ENCODE assay signal across 8 cellular contexts in the genomic region with DNA sequence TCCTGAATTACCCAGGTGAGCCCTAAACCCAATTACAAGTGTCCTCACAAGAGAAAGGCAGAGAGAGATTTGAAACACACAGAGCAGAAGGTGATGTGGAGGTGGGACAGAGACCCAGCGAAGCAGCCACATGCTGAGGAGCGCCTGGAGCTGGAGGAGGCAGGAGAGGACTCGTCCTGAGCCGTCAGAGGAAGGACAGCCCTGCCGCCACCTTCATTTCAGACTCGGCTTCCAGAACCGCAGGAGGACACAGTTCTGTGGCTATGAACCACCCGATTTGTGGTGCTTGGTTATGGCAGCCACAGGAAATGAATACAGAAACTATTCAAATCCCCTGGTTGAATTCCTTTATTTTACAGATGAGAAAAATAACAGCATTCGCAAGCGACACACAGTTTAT. TPM values are rescaled to one million over a fixed set of nuclear protein-coding genes. Genes with fewer than 3 reads are reported as not detected.
DNase-seq lines count a peak whose midpoint lies in the region; ATAC-seq and TF ChIP-seq lines count a peak whose summit lies in the region.

No MANE protein-coding gene starts in this region.

- CTCF ChIA-PET in activated CD4-positive, alpha-beta T cell treated with anti-CD3 and anti-CD28 coated beads for 36 hours (lab: Charles Lee): interaction anchor here (0.6 to 3.4 kb wide), 3 partner anchors 13 to 107 kb away, joined by 3 to 23 read pairs (median 8); no protein-coding TSS in a partner anchor

- TF ChIP-seq CTCF in HL-60 (IDR thresholded peaks at IDR 0.05; ENCODE audit: insufficient read depth, low read length) (no peak), choroid plexus epithelial cell (conservative IDR thresholded peaks at IDR 0.05; ENCODE audit: low read depth, low read length) (no peak)

- peak overlapping the region; percentile 77 for H3K27ac ChIP-seq in HL-60 (replicated peaks)

- H3K27ac Mint-ChIP-seq in activated CD4-positive, alpha-beta T cell treated with anti-CD3 and anti-CD28 coated beads for 36 hours: peak overlapping the region; percentile 70
- peak overlapping the region; percentile 95 for H3K27ac Mint-ChIP-seq in stimulated activated naive B cell treated with anti-CD40 and anti-IgM and Interleukin-4, amounts not matched to agents 10 μg/mL and 1 μg/mL and 100 μg/mL, for 72 hours

- peak; percentile 13 for ATAC-seq in activated CD4-positive, alpha-beta T cell treated with anti-CD3 and anti-CD28 coated beads for 36 hours
- peak in 1 of 2 donors; percentile 18 for ATAC-seq in stimulated activated naive B cell treated with anti-CD40 and anti-IgM and Interleukin-4, amounts not matched to agents 10 μg/mL and 1 μg/mL and 100 μg/mL, for 72 hours (replicated peaks)

- DNase-seq in activated CD4-positive, alpha-beta T cell treated with anti-CD3 and anti-CD28 coated beads for 36 hours: peak; percentile 23
- no peak for DNase-seq in activated CD4-positive, alpha-beta T cell treated with anti-CD3 and anti-CD28 coated beads for 1 hour
- peak in 1 of 2 experiments; percentile 20 for DNase-seq in HL-60 (ENCODE audit: low read depth in 1 of 2, low spot score in 1 of 2)
- no peak for DNase-seq in choroid plexus epithelial cell (ENCODE audit: low read depth)
- no peak for DNase-seq in stimulated activated naive B cell treated with anti-CD40 and anti-IgM and Interleukin-4, amounts not matched to agents 10 μg/mL and 1 μg/mL and 100 μg/mL, for 72 hours
- no peak for DNase-seq in mesenteric fat pad (ENCODE audit: low spot score)
- DNase-seq in NCI-H2107 (lab: John Stamatoyannopoulos, UW): no peak
- no peak for DNase-seq in HK-2 (ENCODE audit: unreplicated experiment)

- H3K4me3 Mint-ChIP-seq in activated CD4-positive, alpha-beta T cell treated with anti-CD3 and anti-CD28 coated beads for 36 hours: peak overlapping the region; percentile 63
- H3K4me3 Mint-ChIP-seq in stimulated activated naive B cell treated with anti-CD40 and anti-IgM and Interleukin-4, amounts not matched to agents 10 μg/mL and 1 μg/mL and 100 μg/mL, for 72 hours: peak overlapping the region; percentile 83 to 85

- no peaks in the 10 kb centered on the region for H3K9me3 Mint-ChIP-seq in activated CD4-positive, alpha-beta T cell treated with anti-CD3 and anti-CD28 coated beads for 36 hours (ENCODE audit: low read depth)
- H3K9me3 Mint-ChIP-seq in stimulated activated naive B cell treated with anti-CD40 and anti-IgM and Interleukin-4, amounts not matched to agents 10 μg/mL and 1 μg/mL and 100 μg/mL, for 72 hours: no peaks in the 10 kb centered on the region

- peaks cover 4% of the 10 kb centered on the region for H3K27me3 Mint-ChIP-seq in activated CD4-positive, alpha-beta T cell treated with anti-CD3 and anti-CD28 coated beads for 36 hours
- H3K27me3 Mint-ChIP-seq in stimulated activated naive B cell treated with anti-CD40 and anti-IgM and Interleukin-4, amounts not matched to agents 10 μg/mL and 1 μg/mL and 100 μg/mL, for 72 hours: peaks cover 0 to 3% of the 10 kb centered on the region in 2 donors

- H3K4me3 ChIP-seq in HL-60 (replicated peaks; ENCODE audit: insufficient read depth, low read length) (0 out of 2 replicates have a peak overlapping the region, but pooled peaks have one; percentile 4), choroid plexus epithelial cell (ENCODE audit: low read depth, low read length) (peak overlapping the region; percentile 33)

- POLR2A ChIA-PET in activated CD4-positive, alpha-beta T cell treated with anti-CD3 and anti-CD28 coated beads for 36 hours (lab: Charles Lee): interaction anchor here (0.7 to 1.3 kb wide), 3 partner anchors 10 to 139 kb away, joined by 3 to 4 read pairs (median 4); no protein-coding TSS in a partner anchor

- H3K4me1 Mint-ChIP-seq in activated CD4-positive, alpha-beta T cell treated with anti-CD3 and anti-CD28 coated beads for 36 hours: peaks cover 18% of the 10 kb centered on the region
- peaks cover 12 to 16% of the 10 kb centered on the region in 2 donors for H3K4me1 Mint-ChIP-seq in stimulated activated naive B cell treated with anti-CD40 and anti-IgM and Interleukin-4, amounts not matched to agents 10 μg/mL and 1 μg/mL and 100 μg/mL, for 72 hours

- H3K36me3 Mint-ChIP-seq in activated CD4-positive, alpha-beta T cell treated with anti-CD3 and anti-CD28 coated beads for 36 hours (ENCODE audit: low read depth): no peaks in the 10 kb centered on the region
- H3K36me3 Mint-ChIP-seq in stimulated activated naive B cell treated with anti-CD40 and anti-IgM and Interleukin-4, amounts not matched to agents 10 μg/mL and 1 μg/mL and 100 μg/mL, for 72 hours: no peaks in the 10 kb centered on the region

- H3K27me3 ChIP-seq in HL-60 (ENCODE audit: insufficient read depth, poor library complexity, severe bottlenecking): no peaks in the 10 kb centered on the region

- intact Hi-C loops in activated CD4-positive, alpha-beta T cell treated with anti-CD3 and anti-CD28 coated beads for 36 hours (cut with DNase I, micrococcal nuclease): loop anchor here in 1 of 2 experiments (1.0 kb wide), 1 partner anchor 71 kb away; the partner anchor contains the start of gene AOPEP

RNA-seq across cellular contexts. Expression of gene FBP1, which starts 16.4 kb away (rescaled TPM):
- total RNA-seq in activated CD4-positive, alpha-beta T cell treated with anti-CD3 and anti-CD28 coated beads for 36 hours: under 1 TPM; 0.39 to 0.47 TPM
- 14.5 TPM for total RNA-seq in mesenteric fat pad

Comparison
In these comparisons a context has a peak if more than half of its experiments do, and no peak if none do; other contexts are left out.
1. RNA of gene FBP1, which starts 16.4 kb away (total RNA-seq): 14.5 TPM in mesenteric fat pad (single experiment); 0.39 to 0.47 TPM in activated CD4-positive, alpha-beta T cell treated with anti-CD3 and anti-CD28 coated beads for 36 hours; every median in the first group is over 10 times any median in the second.